Comparison of ENCODE assay signal across 9 cellular contexts in genomic region chr17:75587718-75588545, GRCh38. TPM values are rescaled to one million over a fixed set of nuclear protein-coding genes. Genes with fewer than 3 reads are reported as not detected.
DNase-seq lines count a peak whose midpoint lies in the region; ATAC-seq and TF ChIP-seq lines count a peak whose summit lies in the region.
"Had no signal": no experiment of that assay in that cellular context is flagged by ENCODE, and none has a peak within 500 bp of the region (broad histone marks: within the 10 kb centered on the region; RNA-seq: fewer than 3 reads in every experiment).

Gene MYO15B, plus strand, starts transcription at chr17:75587800. Its CDS starts 258 bp downstream, at chr17:75588058.

- peaks cover 0 to 9% (median 0%) of the 10 kb centered on the region in 5 donors for H3K36me3 ChIP-seq in subcutaneous abdominal adipose tissue (ENCODE audit: control insufficient read depth in 5 of 5, insufficient read depth in 5 of 5, low read length in 5 of 5)

- H3K27ac Mint-ChIP-seq in activated T-cell treated with anti-CD3 and anti-CD28 coated beads, Interleukin-2, amount 50 U/mL, for 72 hours: no peak within 1 kb of the TSS
- H3K27ac Mint-ChIP-seq in neural crest cell (ENCODE audit: unreplicated experiment): no peak within 1 kb of the TSS

- TF ChIP-seq CTCF in fibroblast of the aortic adventitia (IDR thresholded peaks at IDR 0.05; ENCODE audit: insufficient read depth, low read length) (no peak), neural crest cell (conservative IDR thresholded peaks at IDR 0.05) (no peak)

- H3K9me3 Mint-ChIP-seq in activated T-cell treated with anti-CD3 and anti-CD28 coated beads, Interleukin-2, amount 50 U/mL, for 72 hours: no peaks in the 10 kb centered on the region
- H3K9me3 Mint-ChIP-seq in neural crest cell: no peaks in the 10 kb centered on the region

- peaks cover 0 to 30% (median 25%) of the 10 kb centered on the region in 5 donors for H3K4me1 ChIP-seq in subcutaneous abdominal adipose tissue (ENCODE audit: control insufficient read depth in 5 of 5, insufficient read depth in 5 of 5, low read length in 5 of 5)

- H3K4me1 Mint-ChIP-seq in activated T-cell treated with anti-CD3 and anti-CD28 coated beads, Interleukin-2, amount 50 U/mL, for 72 hours (ENCODE audit: low read depth): no peaks in the 10 kb centered on the region
- H3K4me1 Mint-ChIP-seq in neural crest cell: peaks cover 5% of the 10 kb centered on the region

- ATAC-seq in GM19035 (IDR thresholded peaks at IDR 0.05; ENCODE audit: unreplicated experiment): peak; percentile 10
- ATAC-seq in activated T-cell treated with anti-CD3 and anti-CD28 coated beads, Interleukin-2, amount 50 U/mL, for 72 hours (replicated peaks in 1 of 2): peak; percentile 51 to 53

- H3K36me3 Mint-ChIP-seq in activated T-cell treated with anti-CD3 and anti-CD28 coated beads, Interleukin-2, amount 50 U/mL, for 72 hours (ENCODE audit: insufficient read depth in 2 of 2): no peaks in the 10 kb centered on the region
- H3K36me3 Mint-ChIP-seq in neural crest cell (ENCODE audit: low read depth): peaks cover 2% of the 10 kb centered on the region

- H3K27me3 Mint-ChIP-seq in activated T-cell treated with anti-CD3 and anti-CD28 coated beads, Interleukin-2, amount 50 U/mL, for 72 hours (ENCODE audit: low read depth): peaks cover 6% of the 10 kb centered on the region
- H3K27me3 Mint-ChIP-seq in neural crest cell (ENCODE audit: low read depth): peaks cover 17% of the 10 kb centered on the region

- peak within 1 kb of the TSS; percentile 62 for H3K27ac ChIP-seq in subcutaneous abdominal adipose tissue (ENCODE audit: low read depth, low read length)
- H3K27ac ChIP-seq: epithelial cell of prostate had no signal

- H3K4me3 Mint-ChIP-seq in activated T-cell treated with anti-CD3 and anti-CD28 coated beads, Interleukin-2, amount 50 U/mL, for 72 hours: peak within 1 kb of the TSS; percentile 82 to 83
- H3K4me3 Mint-ChIP-seq in neural crest cell: peak within 1 kb of the TSS; percentile 39

- DNase-seq in NOMO-1 treated with DMSO at 0.1 percent for 48 hours (lab: John Stamatoyannopoulos, UW; ENCODE audit: unreplicated experiment) (peak; percentile 85), fibroblast of the aortic adventitia (ENCODE audit: low read depth) (no peak), neural crest cell (ENCODE audit: low read depth, low spot score) (peak; percentile 64), amniotic stem cell (lab: John Stamatoyannopoulos, UW) (no peak), COLO829 (ENCODE audit: low spot score) (no peak)
- peak; percentile 77 to 82 for DNase-seq in activated T-cell treated with anti-CD3 and anti-CD28 coated beads, Interleukin-2, amount 50 U/mL, for 72 hours

- H3K27me3 ChIP-seq in subcutaneous abdominal adipose tissue (ENCODE audit: control insufficient read depth in 5 of 5, insufficient read depth in 4 of 5, low read length in 5 of 5): no peaks in the 10 kb centered on the region

- H3K9ac ChIP-seq in subcutaneous abdominal adipose tissue (ENCODE audit: low read length in 5 of 5): peak within 1 kb of the TSS; percentile 63 to 89 (median 87)

- peak within 1 kb of the TSS; percentile 31 for H3K4me3 ChIP-seq in fibroblast of the aortic adventitia (ENCODE audit: low read depth, low read length)
- peak within 1 kb of the TSS in 4 of 5 donors; percentile 60 to 77 (median 74) for H3K4me3 ChIP-seq in subcutaneous abdominal adipose tissue (ENCODE audit: low read depth in 1 of 5, low read length in 5 of 5)

- H3K9me3 ChIP-seq in subcutaneous abdominal adipose tissue (ENCODE audit: control insufficient read depth in 5 of 5, low read length in 5 of 5): no peaks in the 10 kb centered on the region

RNA-seq across cellular contexts. Expression of gene MYO15B, which starts in this region (rescaled TPM):
- total RNA-seq in activated T-cell treated with anti-CD3 and anti-CD28 coated beads, Interleukin-2, amount 50 U/mL, for 72 hours: 100 to 1,000 TPM; 102 to 121 TPM
- total RNA-seq in fibroblast of the aortic adventitia (ENCODE audit: low replicate concordance): 1.4 and 16.8 TPM in 2 replicates
- 23.3 and 23.7 TPM in 2 replicates for total RNA-seq in neural crest cell

Comparison
In these comparisons a context has a peak if more than half of its experiments do, and no peak if none do; other contexts are left out.
1. DNase-seq: peak in NOMO-1 treated with DMSO at 0.1 percent for 48 hours (single experiment), activated T-cell treated with anti-CD3 and anti-CD28 coated beads, Interleukin-2, amount 50 U/mL, for 72 hours (2 of 2) and neural crest cell (single experiment); none in fibroblast of the aortic adventitia (single experiment), amniotic stem cell (single experiment) and COLO829 (single experiment).